In the genomic region with DNA sequence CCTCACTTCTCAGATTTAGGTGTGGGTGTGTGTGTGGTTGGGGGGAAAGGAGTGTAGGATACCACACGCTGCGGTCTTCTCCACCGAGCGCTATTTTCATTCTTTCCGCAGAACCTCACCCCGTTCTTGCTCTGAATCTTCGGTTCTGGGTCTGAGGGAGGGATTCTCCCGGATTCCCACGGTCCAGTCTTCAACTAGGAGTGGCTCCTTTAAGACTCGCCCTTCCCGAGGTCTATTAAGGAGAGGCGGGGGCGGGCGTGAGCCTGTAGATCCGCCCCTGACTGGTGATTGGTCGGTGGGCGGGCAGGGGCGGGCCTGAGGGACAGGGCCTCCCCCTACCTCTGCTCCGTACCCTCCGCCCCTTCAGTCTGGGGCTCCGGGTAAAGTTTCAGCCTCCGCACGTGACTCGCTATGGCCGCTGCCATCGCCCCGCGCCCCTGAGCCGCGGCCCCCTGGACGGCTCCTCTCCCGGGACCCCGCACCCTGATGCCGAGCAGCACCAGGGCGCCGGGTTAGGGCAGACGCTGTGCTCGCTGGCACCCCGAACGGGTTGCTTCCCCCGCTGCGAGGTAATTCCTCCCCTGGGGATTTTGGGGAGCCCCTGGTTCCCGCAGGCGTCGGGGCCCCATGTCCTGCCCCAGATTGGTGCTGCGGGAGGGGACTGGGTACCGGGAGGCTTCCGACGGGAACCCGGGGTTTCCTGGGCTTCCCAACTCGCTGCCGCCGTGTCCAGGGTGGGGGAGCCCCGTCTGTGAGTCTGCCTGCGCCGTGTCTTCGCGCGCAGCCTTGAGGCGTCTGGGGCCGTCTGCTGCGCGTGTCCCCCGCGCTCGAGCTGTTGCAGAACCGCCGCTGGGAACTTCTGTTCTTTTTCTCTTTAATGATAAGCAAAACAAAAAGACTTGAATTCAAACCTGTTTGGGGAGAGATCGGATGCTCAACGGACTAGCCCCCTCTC, we compare ENCODE assay signal across 8 cellular contexts. TPM values are rescaled to one million over a fixed set of nuclear protein-coding genes. Genes with fewer than 3 reads are reported as not detected.
A peak's percentile ranks its signal among the peaks of the same experiment; 100 is the strongest.
DNase-seq lines count a peak whose midpoint lies in the region; ATAC-seq, FAIRE-seq and TF ChIP-seq lines count a peak whose summit lies in the region.

No MANE protein-coding gene starts in this region.

- no peak for TF ChIP-seq RAD21 in Ishikawa (IDR thresholded peaks at IDR 0.05; ENCODE audit: low read depth)

- TSS peak; percentile 48 for BruUV-seq in PC-3 (replicated peaks; lab: Mats Ljungman, UMichigan)

- DNase-seq in D721Med (ENCODE audit: insufficient read length, low spot score) (peak; percentile 99), PC-3 (peak; percentile 91)
- DNase-seq in activated T-cell treated with anti-CD3 and anti-CD28 coated beads, Interleukin-2, amount 50 U/mL, for 24 hours = peak; percentile 93
- DNase-seq in stimulated activated CD8-positive, alpha-beta memory T cell treated with anti-CD3 and anti-CD28 coated beads, Interleukin-7, amount 100 ng/mL, for 1 hour (ENCODE audit: low read depth in 2 of 2) = peak; percentile 79 to 82

- POLR2A ChIA-PET in PC-3 (lab: Charles Lee; ENCODE audit: unreplicated experiment) = interaction anchor here (0.6 kb wide), 1 partner anchor 23 kb away, joined by 3 read pairs; no protein-coding TSS in a partner anchor

- no peaks in the 10 kb centered on the region for H3K9me3 Mint-ChIP-seq in activated T-cell treated with anti-CD3 and anti-CD28 coated beads, Interleukin-2, amount 50 U/mL, for 24 hours

- H3K79me2 ChIP-seq in PC-3 (ENCODE audit: low read length) = peaks cover 54% of the 10 kb centered on the region

- peaks cover 20% of the 10 kb centered on the region for H3K36me3 Mint-ChIP-seq in activated T-cell treated with anti-CD3 and anti-CD28 coated beads, Interleukin-2, amount 50 U/mL, for 24 hours (ENCODE audit: low read depth)

- H3K9me2 ChIP-seq in PC-3 (replicated peaks; ENCODE audit: low read length) = no peaks in the 10 kb centered on the region

- H3K9me3 ChIP-seq in PC-3 (ENCODE audit: low read length) = no peaks in the 10 kb centered on the region
- H3K9me3 ChIP-seq in muscle layer of colon (ENCODE audit: low read length) = no peaks in the 10 kb centered on the region

- H3K9ac ChIP-seq in PC-3 (ENCODE audit: low read length) = peak overlapping the region; percentile 95
- H3K9ac ChIP-seq in muscle layer of colon (ENCODE audit: low read length) = peak overlapping the region; percentile 86

- H3K4me1 ChIP-seq in PC-3 (ENCODE audit: insufficient read depth, low read length) = peaks cover 74% of the 10 kb centered on the region
- peaks cover 86% of the 10 kb centered on the region for H3K4me1 ChIP-seq in muscle layer of colon (ENCODE audit: insufficient read depth, low read length)

- H3K4me3 Mint-ChIP-seq in activated T-cell treated with anti-CD3 and anti-CD28 coated beads, Interleukin-2, amount 50 U/mL, for 24 hours = peak overlapping the region; percentile 94

- H3K36me3 ChIP-seq in PC-3 (ENCODE audit: low read depth, low read length) = no peaks in the 10 kb centered on the region
- no peaks in the 10 kb centered on the region for H3K36me3 ChIP-seq in muscle layer of colon (ENCODE audit: insufficient read depth, low read length)

- CTCF ChIA-PET in PC-3 (lab: Charles Lee) = interaction anchor here (0.5 to 0.6 kb wide), 4 partner anchors 41 to 677 kb away, joined by 3 to 5 read pairs (median 4); a partner anchor contains a TSS

- H3K27ac Mint-ChIP-seq in activated T-cell treated with anti-CD3 and anti-CD28 coated beads, Interleukin-2, amount 50 U/mL, for 24 hours = peak overlapping the region; percentile 100

- peaks cover 86% of the 10 kb centered on the region for H3K4me1 Mint-ChIP-seq in activated T-cell treated with anti-CD3 and anti-CD28 coated beads, Interleukin-2, amount 50 U/mL, for 24 hours (ENCODE audit: low read depth)

- no peak for FAIRE-seq in D721Med (lab: Jason Lieb, UNC)

- TF ChIP-seq CTCF in D721Med (IDR thresholded peaks at IDR 0.05; ENCODE audit: insufficient read depth, missing control alignments) = no peak
- no peak for TF ChIP-seq CTCF in PC-3 (conservative IDR thresholded peaks at IDR 0.05; ENCODE audit: low read depth, low read length)

- H3K27me3 ChIP-seq in PC-3 (ENCODE audit: low read length) (no peaks in the 10 kb centered on the region), muscle layer of colon (ENCODE audit: control insufficient read depth in 1 of 2, insufficient read depth in 2 of 2, low read length in 2 of 2) (no peaks in the 10 kb centered on the region)

- peaks cover 10% of the 10 kb centered on the region; the same call in 1 of the 2 replicates for H4K20me1 ChIP-seq in PC-3 (ENCODE audit: low read length)

- ATAC-seq in GM21526 (IDR thresholded peaks at IDR 0.05; ENCODE audit: low FRiP score, unreplicated experiment) = peak; percentile 59
- peak; percentile 69 for ATAC-seq in PC-3
- ATAC-seq in esophagus mucosa = peak; percentile 90

- H3K27ac ChIP-seq in PC-3 (ENCODE audit: low read length) (peak overlapping the region; percentile 83), muscle layer of colon (ENCODE audit: low read depth, low read length) (peak overlapping the region; percentile 96)

- H3K4me2 ChIP-seq in PC-3 (ENCODE audit: low read length) = peak overlapping the region; percentile 93

- H3K4me3 ChIP-seq in PC-3 (ENCODE audit: low read length) (peak overlapping the region; percentile 99), muscle layer of colon (ENCODE audit: low read depth in 1 of 2, low read length in 2 of 2) (peak overlapping the region; percentile 83 to 99)

- TF ChIP-seq EP300 in Ishikawa (IDR thresholded peaks at IDR 0.05; ENCODE audit: borderline replicate concordance) = no peak; the same call in 1 of the 2 replicates

- H2AFZ ChIP-seq in PC-3 (ENCODE audit: low read length) = peak overlapping the region; percentile 76

- intact Hi-C loops in PC-3 (cut with micrococcal nuclease) = loop anchor here (2.0 kb wide), 1 partner anchor 23 kb away; no protein-coding TSS in a partner anchor

- H3F3A ChIP-seq in PC-3 (ENCODE audit: low read length, unreplicated experiment) = no peaks in the 10 kb centered on the region

- no peaks in the 10 kb centered on the region for H3K27me3 Mint-ChIP-seq in activated T-cell treated with anti-CD3 and anti-CD28 coated beads, Interleukin-2, amount 50 U/mL, for 24 hours

TF ChIP-seq in Ishikawa, 13 proteins besides CTCF, POLR2A, EP300 and RAD21:
- TF ChIP-seq EGR1 (IDR thresholded peaks at IDR 0.05) = peak; percentile 56; the same call in 1 of the 2 replicates
- TF ChIP-seq FOXM1 (IDR thresholded peaks at IDR 0.05; ENCODE audit: borderline replicate concordance, low read depth) = no peak
- TF ChIP-seq, protein P1, sequence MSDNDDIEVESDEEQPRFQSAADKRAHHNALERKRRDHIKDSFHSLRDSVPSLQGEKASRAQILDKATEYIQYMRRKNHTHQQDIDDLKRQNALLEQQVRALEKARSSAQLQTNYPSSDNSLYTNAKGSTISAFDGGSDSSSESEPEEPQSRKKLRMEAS (IDR thresholded peaks at IDR 0.05) = peak; percentile 88
- no peak for TF ChIP-seq NFIC (IDR thresholded peaks at IDR 0.05)
- TF ChIP-seq CEBPB (IDR thresholded peaks at IDR 0.05) = no peak
- peak; percentile 94 for TF ChIP-seq ZBTB7A (IDR thresholded peaks at IDR 0.05; ENCODE audit: low read depth)
- TF ChIP-seq, protein P2, sequence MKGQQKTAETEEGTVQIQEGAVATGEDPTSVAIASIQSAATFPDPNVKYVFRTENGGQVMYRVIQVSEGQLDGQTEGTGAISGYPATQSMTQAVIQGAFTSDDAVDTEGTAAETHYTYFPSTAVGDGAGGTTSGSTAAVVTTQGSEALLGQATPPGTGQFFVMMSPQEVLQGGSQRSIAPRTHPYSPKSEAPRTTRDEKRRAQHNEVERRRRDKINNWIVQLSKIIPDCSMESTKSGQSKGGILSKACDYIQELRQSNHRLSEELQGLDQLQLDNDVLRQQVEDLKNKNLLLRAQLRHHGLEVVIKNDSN (IDR thresholded peaks at IDR 0.05) = peak; percentile 95
- TF ChIP-seq, protein P3, sequence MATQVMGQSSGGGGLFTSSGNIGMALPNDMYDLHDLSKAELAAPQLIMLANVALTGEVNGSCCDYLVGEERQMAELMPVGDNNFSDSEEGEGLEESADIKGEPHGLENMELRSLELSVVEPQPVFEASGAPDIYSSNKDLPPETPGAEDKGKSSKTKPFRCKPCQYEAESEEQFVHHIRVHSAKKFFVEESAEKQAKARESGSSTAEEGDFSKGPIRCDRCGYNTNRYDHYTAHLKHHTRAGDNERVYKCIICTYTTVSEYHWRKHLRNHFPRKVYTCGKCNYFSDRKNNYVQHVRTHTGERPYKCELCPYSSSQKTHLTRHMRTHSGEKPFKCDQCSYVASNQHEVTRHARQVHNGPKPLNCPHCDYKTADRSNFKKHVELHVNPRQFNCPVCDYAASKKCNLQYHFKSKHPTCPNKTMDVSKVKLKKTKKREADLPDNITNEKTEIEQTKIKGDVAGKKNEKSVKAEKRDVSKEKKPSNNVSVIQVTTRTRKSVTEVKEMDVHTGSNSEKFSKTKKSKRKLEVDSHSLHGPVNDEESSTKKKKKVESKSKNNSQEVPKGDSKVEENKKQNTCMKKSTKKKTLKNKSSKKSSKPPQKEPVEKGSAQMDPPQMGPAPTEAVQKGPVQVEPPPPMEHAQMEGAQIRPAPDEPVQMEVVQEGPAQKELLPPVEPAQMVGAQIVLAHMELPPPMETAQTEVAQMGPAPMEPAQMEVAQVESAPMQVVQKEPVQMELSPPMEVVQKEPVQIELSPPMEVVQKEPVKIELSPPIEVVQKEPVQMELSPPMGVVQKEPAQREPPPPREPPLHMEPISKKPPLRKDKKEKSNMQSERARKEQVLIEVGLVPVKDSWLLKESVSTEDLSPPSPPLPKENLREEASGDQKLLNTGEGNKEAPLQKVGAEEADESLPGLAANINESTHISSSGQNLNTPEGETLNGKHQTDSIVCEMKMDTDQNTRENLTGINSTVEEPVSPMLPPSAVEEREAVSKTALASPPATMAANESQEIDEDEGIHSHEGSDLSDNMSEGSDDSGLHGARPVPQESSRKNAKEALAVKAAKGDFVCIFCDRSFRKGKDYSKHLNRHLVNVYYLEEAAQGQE (IDR thresholded peaks at IDR 0.05; ENCODE audit: low read depth) = 0 out of 2 replicates have a peak, but pooled peaks have one; percentile 9
- TF ChIP-seq CREB1 (IDR thresholded peaks at IDR 0.05; ENCODE audit: low read depth) = no peak
- peak; percentile 77; the same call in 1 of the 2 replicates for TF ChIP-seq TAF1 (IDR thresholded peaks at IDR 0.05; ENCODE audit: low read depth)
- TF ChIP-seq TEAD4 (IDR thresholded peaks at IDR 0.05) = no peak
- TF ChIP-seq TCF12 (IDR thresholded peaks at IDR 0.05; ENCODE audit: low read depth) = 0 out of 2 replicates have a peak, but pooled peaks have one; percentile 29
- peak; percentile 88 for TF ChIP-seq YY1 (IDR thresholded peaks at IDR 0.05; ENCODE audit: low read depth)
TF ChIP-seq in Ishikawa: peak in this region for 8.

RNA-seq across cellular contexts. Expression of a gene that starts 9.2 kb away (rescaled TPM):
- 19.6 and 23.8 TPM in 2 replicates for total RNA-seq in PC-3 (2014; rRNA removed)
- 8.2 TPM for total RNA-seq in esophagus mucosa

RNA-seq across cellular contexts. Expression of a gene that starts 30.5 kb away (rescaled TPM):
- 48.9 and 58.3 TPM in 2 replicates for total RNA-seq in PC-3 (2014; rRNA removed)
- total RNA-seq in esophagus mucosa = 12.8 TPM

RNA-seq across cellular contexts. Expression of a gene that starts 46.4 kb away (rescaled TPM):
- total RNA-seq in PC-3 (2014; rRNA removed) = not detected in 2 replicates
- 0.28 TPM for total RNA-seq in esophagus mucosa

Comparison
In these comparisons a context has a peak if more than half of its experiments do, and no peak if none do; other contexts are left out.
1. Peak in every context shown above with its lines: DNase-seq, ATAC-seq, H3K4me3 ChIP-seq and H3K27ac ChIP-seq.